9 cellular contexts compared by ENCODE assay signal in genomic region chr11:78349614-78350013, GRCh38.
DNase-seq lines count a peak whose midpoint lies in the region; ATAC-seq and TF ChIP-seq lines count a peak whose summit lies in the region.
"Had no signal": no experiment of that assay in that cellular context is flagged by ENCODE, and none has a peak within 500 bp of the region (broad histone marks: within the 10 kb centered on the region; RNA-seq: fewer than 3 reads in every experiment).

No MANE protein-coding gene starts in this region.

- no peak overlapping the region for H3K4me3 ChIP-seq in HUES64 (ENCODE audit: low read length)
- peak overlapping the region; percentile 38 for H3K4me3 ChIP-seq in lower lobe of right lung
- H3K4me3 ChIP-seq in stomach = peak overlapping the region in 1 of 4 donors; percentile 11

- H3K27me3 ChIP-seq in HUES64 (ENCODE audit: insufficient read depth, low read length) (no peaks in the 10 kb centered on the region), lower lobe of right lung (ENCODE audit: low read depth) (no peaks in the 10 kb centered on the region), stomach (no peaks in the 10 kb centered on the region)

- H3K36me3 ChIP-seq in HUES64 (ENCODE audit: insufficient read depth, low read length) (no peaks in the 10 kb centered on the region), lower lobe of right lung (no peaks in the 10 kb centered on the region), stomach (no peaks in the 10 kb centered on the region)

- peaks cover 31% of the 10 kb centered on the region for H3K4me1 ChIP-seq in HUES64 (ENCODE audit: insufficient read depth, low read length)
- peaks cover 79% of the 10 kb centered on the region for H3K4me1 ChIP-seq in lower lobe of right lung
- H3K4me1 ChIP-seq in stomach = peaks cover 31 to 90% (median 39%) of the 10 kb centered on the region in 4 donors

- TF ChIP-seq CTCF in lower lobe of right lung (IDR thresholded peaks at IDR 0.05) (no peak), stomach (IDR thresholded peaks at IDR 0.05) (no peak)

- 86% methylated on average over 3 of the region's 3 CpGs for WGBS in HUES64
- 28 to 48% (median 40%) methylated on average over 3 of the region's 3 CpGs for WGBS in stomach, 5 donors

- DNase-seq in lower lobe of right lung (no peak), stomach (no peak), NCI-H510A (lab: John Stamatoyannopoulos, UW) (no peak)
- no peak for DNase-seq in stimulated activated CD4-positive, alpha-beta T cell treated with anti-CD3 and anti-CD28 coated beads, Interleukin-12 subunit alpha, Interleukin-12 subunit beta, amount 100 ng/mL, for 4 hours
- DNase-seq: activated T-cell treated with anti-CD3 and anti-CD28 coated beads, Interleukin-2, amount 50 U/mL, for 48 hours; effector CD8-positive, alpha-beta T cell had no signal

- TF ChIP-seq EP300 in stomach (IDR thresholded peaks at IDR 0.05) = no peak

- H3K9me3 ChIP-seq in HUES64 (ENCODE audit: insufficient read depth, low read depth, low read length) = no peaks in the 10 kb centered on the region
- no peaks in the 10 kb centered on the region for H3K9me3 ChIP-seq in lower lobe of right lung
- H3K9me3 ChIP-seq in stomach = no peaks in the 10 kb centered on the region

- ATAC-seq in lower lobe of right lung (no peak), GM18511 (IDR thresholded peaks at IDR 0.05; ENCODE audit: unreplicated experiment) (no peak)

- TF ChIP-seq POLR2A in stomach (IDR thresholded peaks at IDR 0.05) = no peak

- peak overlapping the region; percentile 46; the same call in 1 of the 2 replicates for H3K9ac ChIP-seq in HUES64 (ENCODE audit: low read depth, low read length)

- H3K27ac ChIP-seq in HUES64 (ENCODE audit: low read depth, low read length) = no peak overlapping the region; the same call in 1 of the 2 replicates
- H3K27ac ChIP-seq in angular gyrus (ENCODE audit: low read depth, low read length) = peak overlapping the region; percentile 62
- H3K27ac ChIP-seq in lower lobe of right lung = peak overlapping the region; percentile 82
- peak overlapping the region; percentile 68 to 86 (median 78) for H3K27ac ChIP-seq in stomach

- intact Hi-C loops in lower lobe of right lung (cut with DNase I) (no loop called here), stomach (cut with DNase I; ENCODE audit: low total_unique reads) (no loop called here)
